Comparison of ENCODE assay signal across 20 cellular contexts in the genomic region with DNA sequence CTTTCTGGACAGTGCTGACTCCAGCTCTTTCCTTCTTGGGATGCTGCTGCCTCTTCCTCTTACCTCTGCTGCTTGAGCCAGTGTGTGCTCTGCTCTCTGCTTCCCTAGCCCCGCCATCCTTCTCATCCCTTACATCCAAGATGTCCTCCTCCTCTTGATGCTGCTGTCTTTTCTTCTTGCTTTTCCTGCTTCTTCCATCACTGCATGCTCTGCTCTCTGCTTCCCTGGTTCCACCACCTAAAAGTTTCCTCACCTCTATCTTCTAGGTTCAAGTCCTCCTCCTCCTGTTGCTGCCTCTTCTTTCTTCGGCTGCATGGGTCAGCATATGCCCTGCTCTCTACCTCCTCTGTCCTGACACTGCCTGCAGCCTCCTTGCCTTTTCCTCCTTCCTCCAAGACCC. TPM values are rescaled to one million over a fixed set of nuclear protein-coding genes. Genes with fewer than 3 reads are reported as not detected.
DNase-seq lines count a peak whose midpoint lies in the region; ATAC-seq, FAIRE-seq and TF ChIP-seq lines count a peak whose summit lies in the region.
"Had no signal": no experiment of that assay in that cellular context is flagged by ENCODE, and none has a peak within 500 bp of the region (broad histone marks: within the 10 kb centered on the region; RNA-seq: fewer than 3 reads in every experiment).

No MANE protein-coding gene starts in this region.

- no peak overlapping the region for H3K4me3 ChIP-seq in PC-3 (ENCODE audit: low read length)
- no peak overlapping the region for H3K4me3 ChIP-seq in K562
- H3K4me3 ChIP-seq in GM23248, result no peak overlapping the region
- H3K4me3 ChIP-seq: psoas muscle, vagina had no signal

- no peak overlapping the region for H3K27ac ChIP-seq in PC-3 (ENCODE audit: low read length)
- no peak overlapping the region for H3K27ac ChIP-seq in K562 (ENCODE audit: extremely low read depth, low read depth, low read length)
- H3K27ac ChIP-seq in GM23248, result no peak overlapping the region
- no peak overlapping the region for H3K27ac ChIP-seq in caudate nucleus (ENCODE audit: low read depth, low read length)
- H3K27ac ChIP-seq: psoas muscle, vagina had no signal

- TF ChIP-seq CTCF in PC-3 (conservative IDR thresholded peaks at IDR 0.05; ENCODE audit: low read depth, low read length) (no peak), K562 (IDR thresholded peaks at IDR 0.05 in 2 of 3, conservative IDR thresholded peaks at IDR 0.05 in 1 of 3; ENCODE audit: insufficient read depth in 2 of 3, low read depth in 1 of 3, low read length in 3 of 3) (no peak)

- H3K36me3 ChIP-seq in PC-3 (ENCODE audit: low read depth, low read length) (peaks cover 59% of the 10 kb centered on the region), K562 (ENCODE audit: control insufficient read depth, insufficient read depth, low read length) (peaks cover 78% of the 10 kb centered on the region), GM23248 (ENCODE audit: low read depth) (no peaks in the 10 kb centered on the region; the same call in 1 of the 2 replicates)

- H3K4me3 Mint-ChIP-seq in activated T-cell treated with anti-CD3 and anti-CD28 coated beads, Interleukin-2, amount 50 U/mL, for 72 hours, result no peak overlapping the region
- no peak overlapping the region for H3K4me3 Mint-ChIP-seq in stimulated activated effector memory CD8-positive, alpha-beta T cell treated with anti-CD3 and anti-CD28 coated beads, Interleukin-12 subunit alpha, Interleukin-12 subunit beta, amount 100 ng/mL, for 72 hours
- H3K4me3 Mint-ChIP-seq: activated CD4-positive, alpha-beta T cell treated with anti-CD3 and anti-CD28 coated beads, Interleukin-2, amount 10 ng/mL, durations not matched to agents 24 days and 14 days; stimulated activated naive CD8-positive, alpha-beta T cell treated with anti-CD3 and anti-CD28 coated beads, Interleukin-15, amount 100 ng/mL, for 72 hours had no signal

- no peak for TF ChIP-seq EP300 in K562 (IDR thresholded peaks at IDR 0.05; ENCODE audit: low read length)

- H3K9me1 ChIP-seq in K562 (ENCODE audit: control insufficient read depth, insufficient read depth, low read length), result no peaks in the 10 kb centered on the region

- no peaks in the 10 kb centered on the region for H3K27me3 Mint-ChIP-seq in activated T-cell treated with anti-CD3 and anti-CD28 coated beads, Interleukin-2, amount 50 U/mL, for 72 hours (ENCODE audit: low read depth)
- H3K27me3 Mint-ChIP-seq: activated CD4-positive, alpha-beta T cell treated with anti-CD3 and anti-CD28 coated beads, Interleukin-2, amount 10 ng/mL, durations not matched to agents 24 days and 14 days; stimulated activated naive CD8-positive, alpha-beta T cell treated with anti-CD3 and anti-CD28 coated beads, Interleukin-15, amount 100 ng/mL, for 72 hours had no signal

- no peak overlapping the region for H3K9ac ChIP-seq in PC-3 (ENCODE audit: low read length)
- H3K9ac ChIP-seq in K562 (ENCODE audit: insufficient read depth in 1 of 2, low read depth in 2 of 2, low read length in 2 of 2), result no peak overlapping the region
- H3K9ac ChIP-seq in GM23248, result no peak overlapping the region

- CTCF ChIA-PET in PC-3 (lab: Charles Lee) (no interaction called here), K562 (lab: Yijun Ruan, JAX; ENCODE audit: low intra/inter-chr PET ratio) (no interaction called here)

- no peak for TF ChIP-seq RAD21 in K562 (CRISPR knock-in tag; conservative IDR thresholded peaks at IDR 0.05 in 1 of 2, IDR thresholded peaks at IDR 0.05 in 1 of 2)

- no peaks in the 10 kb centered on the region for H3K9me3 Mint-ChIP-seq in activated T-cell treated with anti-CD3 and anti-CD28 coated beads, Interleukin-2, amount 50 U/mL, for 72 hours
- H3K9me3 Mint-ChIP-seq in stimulated activated effector memory CD8-positive, alpha-beta T cell treated with anti-CD3 and anti-CD28 coated beads, Interleukin-12 subunit alpha, Interleukin-12 subunit beta, amount 100 ng/mL, for 72 hours, result no peaks in the 10 kb centered on the region
- H3K9me3 Mint-ChIP-seq: activated CD4-positive, alpha-beta T cell treated with anti-CD3 and anti-CD28 coated beads, Interleukin-2, amount 10 ng/mL, durations not matched to agents 24 days and 14 days; stimulated activated naive CD8-positive, alpha-beta T cell treated with anti-CD3 and anti-CD28 coated beads, Interleukin-15, amount 100 ng/mL, for 72 hours had no signal

- DNase-seq in activated T-cell treated with anti-CD3 and anti-CD28 coated beads, Interleukin-2, amount 50 U/mL, for 72 hours, result no peak
- no peak for DNase-seq in activated T-cell treated with anti-CD3 and anti-CD28 coated beads for 4 hours
- no peak for DNase-seq in PC-3
- no peak for DNase-seq in K562 (ENCODE audit: extremely low read depth in 1 of 4, low spot score in 3 of 4)
- DNase-seq in stimulated activated effector memory CD8-positive, alpha-beta T cell treated with anti-CD3 and anti-CD28 coated beads, Interleukin-12 subunit alpha, Interleukin-12 subunit beta, amount 100 ng/mL, for 72 hours (ENCODE audit: low spot score in 2 of 2), result no peak
- no peak for DNase-seq in GM23248
- no peak for DNase-seq in caudate nucleus (lab: John Stamatoyannopoulos, UW)
- DNase-seq: activated CD4-positive, alpha-beta T cell treated with anti-CD3 and anti-CD28 coated beads, Interleukin-2, amount 10 ng/mL, durations not matched to agents 24 days and 14 days; COR-L47; erythroblast; NCI-H1694; psoas muscle; Right ventricle myocardium superior; stimulated activated CD4-positive, alpha-beta T cell treated with anti-CD3 and anti-CD28 coated beads, Interleukin-12 subunit alpha, Interleukin-12 subunit beta, amount 100 ng/mL, for 4 hours; stimulated activated naive CD8-positive, alpha-beta T cell treated with anti-CD3 and anti-CD28 coated beads, Interleukin-15, amount 100 ng/mL, for 72 hours had no signal

- no peak overlapping the region for H3K4me2 ChIP-seq in PC-3 (ENCODE audit: low read length)
- H3K4me2 ChIP-seq in K562 (ENCODE audit: insufficient read depth, low read length), result no peak overlapping the region
- no peak overlapping the region for H3K4me2 ChIP-seq in GM23248 (ENCODE audit: unreplicated experiment)

- no peaks in the 10 kb centered on the region for H3K27me3 ChIP-seq in PC-3 (ENCODE audit: low read length)
- H3K27me3 ChIP-seq in K562 (ENCODE audit: control insufficient read depth in 2 of 2, insufficient read depth in 2 of 2, low read length in 2 of 2), result no peaks in the 10 kb centered on the region
- H3K27me3 ChIP-seq in GM23248 (replicated peaks; ENCODE audit: insufficient read depth), result no peaks in the 10 kb centered on the region
- H3K27me3 ChIP-seq: vagina had no signal

- ATAC-seq in activated T-cell treated with anti-CD3 and anti-CD28 coated beads, Interleukin-2, amount 50 U/mL, for 72 hours (replicated peaks in 1 of 2), result no peak
- ATAC-seq in PC-3, result no peak
- no peak for ATAC-seq in K562
- ATAC-seq in stimulated activated effector memory CD8-positive, alpha-beta T cell treated with anti-CD3 and anti-CD28 coated beads, Interleukin-12 subunit alpha, Interleukin-12 subunit beta, amount 100 ng/mL, for 72 hours, result no peak
- ATAC-seq in HG02588 (IDR thresholded peaks at IDR 0.05; ENCODE audit: unreplicated experiment), result no peak
- ATAC-seq: psoas muscle; stimulated activated naive CD8-positive, alpha-beta T cell treated with anti-CD3 and anti-CD28 coated beads, Interleukin-15, amount 100 ng/mL, for 72 hours had no signal

- peaks cover 44% of the 10 kb centered on the region for H3K4me1 Mint-ChIP-seq in activated T-cell treated with anti-CD3 and anti-CD28 coated beads, Interleukin-2, amount 50 U/mL, for 72 hours (ENCODE audit: low read depth)
- peaks cover 42% of the 10 kb centered on the region for H3K4me1 Mint-ChIP-seq in stimulated activated effector memory CD8-positive, alpha-beta T cell treated with anti-CD3 and anti-CD28 coated beads, Interleukin-12 subunit alpha, Interleukin-12 subunit beta, amount 100 ng/mL, for 72 hours

- TSS peak; percentile 40 for BruUV-seq in PC-3 (replicated peaks; lab: Mats Ljungman, UMichigan)
- BruUV-seq in K562 (replicated peaks; lab: Mats Ljungman, UMichigan), result TSS peak; percentile 76

- peak overlapping the region; percentile 23 for H3K27ac Mint-ChIP-seq in activated T-cell treated with anti-CD3 and anti-CD28 coated beads, Interleukin-2, amount 50 U/mL, for 72 hours
- H3K27ac Mint-ChIP-seq in stimulated activated effector memory CD8-positive, alpha-beta T cell treated with anti-CD3 and anti-CD28 coated beads, Interleukin-12 subunit alpha, Interleukin-12 subunit beta, amount 100 ng/mL, for 72 hours, result peak overlapping the region; percentile 51
- H3K27ac Mint-ChIP-seq: activated CD4-positive, alpha-beta T cell treated with anti-CD3 and anti-CD28 coated beads, Interleukin-2, amount 10 ng/mL, durations not matched to agents 24 days and 14 days had no signal

- no peaks in the 10 kb centered on the region for H3F3A ChIP-seq in PC-3 (ENCODE audit: low read length, unreplicated experiment)
- H3F3A ChIP-seq in GM23248 (ENCODE audit: insufficient read depth), result peaks cover 19% of the 10 kb centered on the region; the same call in 1 of the 2 replicates

- no peak for FAIRE-seq in K562 (lab: Jason Lieb, UNC)

- no peak overlapping the region for H2AFZ ChIP-seq in PC-3 (ENCODE audit: low read length)
- no peak overlapping the region for H2AFZ ChIP-seq in K562 (ENCODE audit: low read depth, low read length)
- H2AFZ ChIP-seq in GM23248, result no peak overlapping the region

- peak; percentile 75 for TF ChIP-seq POLR2A in K562 (conservative IDR thresholded peaks at IDR 0.05)

- H3K9me2 ChIP-seq in PC-3 (replicated peaks; ENCODE audit: low read length) (no peaks in the 10 kb centered on the region), GM23248 (ENCODE audit: insufficient read depth) (no peaks in the 10 kb centered on the region)

- WGBS in K562 (ENCODE audit: insufficient coverage, low coverage, missing lambda C conversion rate), result 83% methylated on average over 2 of the region's 2 CpGs
- WGBS in GM23248 (ENCODE audit: low coverage in 1 of 2, low lambda C conversion rate in 2 of 2, missing lambda C conversion rate in 2 of 2), 2 experiments, result 93 to 97% methylated on average over 2 of the region's 2 CpGs

- POLR2A ChIA-PET in PC-3 (lab: Charles Lee; ENCODE audit: unreplicated experiment) (no interaction called here), K562 (lab: Yijun Ruan, JAX) (interaction anchor here (0.9 to 1.6 kb wide), 4 partner anchors 8 to 132 kb away, joined by 3 to 6 read pairs (median 4); no protein-coding TSS in a partner anchor)

- H3K79me2 ChIP-seq in PC-3 (ENCODE audit: low read length), result peaks cover 34% of the 10 kb centered on the region
- H3K79me2 ChIP-seq in K562 (ENCODE audit: control insufficient read depth, insufficient read depth, low read length), result peaks cover 46% of the 10 kb centered on the region
- peaks cover 24% of the 10 kb centered on the region for H3K79me2 ChIP-seq in GM23248 (ENCODE audit: insufficient read depth)

- peaks cover 4 to 19% of the 10 kb centered on the region in 2 donors for H3K36me3 Mint-ChIP-seq in activated T-cell treated with anti-CD3 and anti-CD28 coated beads, Interleukin-2, amount 50 U/mL, for 72 hours (ENCODE audit: insufficient read depth in 2 of 2)
- H3K36me3 Mint-ChIP-seq in stimulated activated effector memory CD8-positive, alpha-beta T cell treated with anti-CD3 and anti-CD28 coated beads, Interleukin-12 subunit alpha, Interleukin-12 subunit beta, amount 100 ng/mL, for 72 hours, result peaks cover 71% of the 10 kb centered on the region

- intact Hi-C loops in PC-3 (cut with micrococcal nuclease) (no loop called here), K562 (cut with micrococcal nuclease) (no loop called here)

- H4K20me1 ChIP-seq in PC-3 (ENCODE audit: low read length) (no peaks in the 10 kb centered on the region), K562 (replicated peaks; ENCODE audit: control insufficient read depth, insufficient read depth, low read length) (no peaks in the 10 kb centered on the region), GM23248 (ENCODE audit: insufficient read depth) (no peaks in the 10 kb centered on the region)

- in situ Hi-C loops in K562 (cut with MboI) (no loop called here), GM23248 (cut with MboI) (no loop called here)

- H3K4me1 ChIP-seq in PC-3 (ENCODE audit: insufficient read depth, low read length), result peaks cover 21% of the 10 kb centered on the region
- H3K4me1 ChIP-seq in K562 (replicated peaks in 1 of 2; ENCODE audit: control insufficient read depth in 2 of 2, insufficient read depth in 2 of 2, low read length in 2 of 2), result peaks cover 8 to 19% of the 10 kb centered on the region in 2 experiments; a peak in 4 of 5 replicates
- peaks cover 6% of the 10 kb centered on the region; the same call in 1 of the 2 replicates for H3K4me1 ChIP-seq in GM23248 (ENCODE audit: insufficient read depth)

- H3K9me3 ChIP-seq in PC-3 (ENCODE audit: low read length), result no peaks in the 10 kb centered on the region
- no peaks in the 10 kb centered on the region for H3K9me3 ChIP-seq in K562 (replicated peaks; ENCODE audit: control insufficient read depth, insufficient read depth, low read depth, low read length)
- H3K9me3 ChIP-seq in GM23248 (ENCODE audit: low read depth), result no peaks in the 10 kb centered on the region
- H3K9me3 ChIP-seq: psoas muscle, vagina had no signal

RNA-seq across cellular contexts. Expression of a gene that starts 3.4 kb away (rescaled TPM):
- total RNA-seq in activated T-cell treated with anti-CD3 and anti-CD28 coated beads, Interleukin-2, amount 50 U/mL, for 72 hours, result 10 to 100 TPM; 48.3 to 57.3 TPM
- total RNA-seq in PC-3 (2014; rRNA removed), result 237 and 261 TPM in 2 replicates
- total RNA-seq in K562 (2011; cell fraction: chromatin; rRNA removed; ENCODE audit: low replicate concordance), result 43.8 and 126 TPM in 2 replicates
- 112 and 139 TPM in 2 replicates for total RNA-seq in K562 (2011; cell fraction: nucleolus; rRNA removed)
- 102 TPM in 2 replicates for total RNA-seq in K562 (2011; cell fraction: nucleoplasm; rRNA removed)
- total RNA-seq in K562 (2014; rRNA removed), result 122 and 150 TPM in 2 replicates
- total RNA-seq in K562 (2014; rRNA removed; fragmentation: Illumina TruSeq; extraction: Trizol), result 76.6 and 99.9 TPM in 2 replicates
- total RNA-seq in K562 (2015; rRNA removed; fragmentation: Illumina TruSeq; extraction: Trizol), result 90.0 and 93.1 TPM in 2 replicates
- 112 and 113 TPM in 2 replicates for total RNA-seq in K562 (2021)
- polyA plus RNA-seq in K562 (2011; rRNA removed), result 38.4 and 66.9 TPM in 2 replicates
- polyA plus RNA-seq in K562 (2011; cell fraction: cytosol; rRNA removed), result 81.6 and 136 TPM in 2 replicates
- polyA plus RNA-seq in K562 (2011; cell fraction: nucleus; rRNA removed), result 82.3 and 92.2 TPM in 2 replicates
- polyA plus RNA-seq in K562 (2012), result 106 and 111 TPM in 2 replicates
- 136 and 137 TPM in 2 replicates for polyA plus RNA-seq in K562 (2014; fragmentation: Illumina TruSeq; extraction: Trizol)
- 10 to 100 TPM; 27.3 to 38.2 TPM for polyA plus RNA-seq in K562 (2014; fragmentation: Nextera tagmentation; extraction: Ambion mirVana)
- 77.2 and 85.8 TPM in 2 replicates for polyA plus RNA-seq in K562 (2014; rRNA removed)
- polyA minus RNA-seq in K562 (2011; rRNA and poly(A)+ RNA removed), result 31.2 and 45.6 TPM in 2 replicates
- 23.6 and 34.6 TPM in 2 replicates for polyA minus RNA-seq in K562 (2011; cell fraction: cytosol; rRNA and poly(A)+ RNA removed)
- polyA minus RNA-seq in K562 (2011; cell fraction: nucleus; rRNA and poly(A)+ RNA removed), result 40.1 and 65.3 TPM in 2 replicates
- total RNA-seq in GM23248 (2014; rRNA removed; shearing (Covaris generic)), result 51.2 and 68.7 TPM in 2 replicates
- polyA plus RNA-seq in GM23248 (2016; fragmentation: Nextera tagmentation; extraction: Ambion mirVana), result 86.2 and 87.4 TPM in 2 replicates

RNA-seq across cellular contexts. Expression of a gene that starts 6.3 kb away (rescaled TPM):
- 10 to 100 TPM; 25.6 to 31.6 TPM for total RNA-seq in activated T-cell treated with anti-CD3 and anti-CD28 coated beads, Interleukin-2, amount 50 U/mL, for 72 hours
- 37.3 and 73.7 TPM in 2 replicates for total RNA-seq in PC-3 (2014; rRNA removed)
- 75.8 and 111 TPM in 2 replicates for total RNA-seq in K562 (2011; cell fraction: chromatin; rRNA removed; ENCODE audit: low replicate concordance)
- total RNA-seq in K562 (2011; cell fraction: nucleolus; rRNA removed), result 69.5 and 70.0 TPM in 2 replicates
- 69.2 and 102 TPM in 2 replicates for total RNA-seq in K562 (2011; cell fraction: nucleoplasm; rRNA removed)
- total RNA-seq in K562 (2014; rRNA removed), result 43.7 and 47.5 TPM in 2 replicates
- total RNA-seq in K562 (2014; rRNA removed; fragmentation: Illumina TruSeq; extraction: Trizol), result 73.1 and 76.5 TPM in 2 replicates
- 75.8 and 79.5 TPM in 2 replicates for total RNA-seq in K562 (2015; rRNA removed; fragmentation: Illumina TruSeq; extraction: Trizol)
- 45.8 and 51.4 TPM in 2 replicates for total RNA-seq in K562 (2021)
- polyA plus RNA-seq in K562 (2011; rRNA removed), result 51.5 and 57.9 TPM in 2 replicates
- 29.4 and 32.0 TPM in 2 replicates for polyA plus RNA-seq in K562 (2011; cell fraction: cytosol; rRNA removed)
- polyA plus RNA-seq in K562 (2011; cell fraction: nucleus; rRNA removed), result 51.1 and 51.7 TPM in 2 replicates
- polyA plus RNA-seq in K562 (2012), result 27.1 and 86.2 TPM in 2 replicates
- 94.7 and 105 TPM in 2 replicates for polyA plus RNA-seq in K562 (2014; fragmentation: Illumina TruSeq; extraction: Trizol)
- polyA plus RNA-seq in K562 (2014; fragmentation: Nextera tagmentation; extraction: Ambion mirVana), result 10 to 100 TPM; 82.1 to 90.8 TPM
- 53.9 and 59.3 TPM in 2 replicates for polyA plus RNA-seq in K562 (2014; rRNA removed)
- 72.9 and 74.3 TPM in 2 replicates for polyA minus RNA-seq in K562 (2011; rRNA and poly(A)+ RNA removed)
- polyA minus RNA-seq in K562 (2011; cell fraction: cytosol; rRNA and poly(A)+ RNA removed), result 17.4 and 29.2 TPM in 2 replicates
- 49.8 and 60.9 TPM in 2 replicates for polyA minus RNA-seq in K562 (2011; cell fraction: nucleus; rRNA and poly(A)+ RNA removed)
- 9.5 and 12.5 TPM in 2 replicates for total RNA-seq in GM23248 (2014; rRNA removed; shearing (Covaris generic))
- polyA plus RNA-seq in GM23248 (2016; fragmentation: Nextera tagmentation; extraction: Ambion mirVana), result 43.0 and 46.6 TPM in 2 replicates

RNA-seq across cellular contexts. Expression of a gene that starts 15.5 kb away (rescaled TPM):
- total RNA-seq in activated T-cell treated with anti-CD3 and anti-CD28 coated beads, Interleukin-2, amount 50 U/mL, for 72 hours, result 10 to 100 TPM; 14.7 to 17.4 TPM
- total RNA-seq in PC-3 (2014; rRNA removed) (not detected in 2 replicates), K562 (2014; rRNA removed) (not detected in 2 replicates), K562 (2014; rRNA removed; fragmentation: Illumina TruSeq; extraction: Trizol) (not detected in 2 replicates), K562 (2015; rRNA removed; fragmentation: Illumina TruSeq; extraction: Trizol) (not detected in 2 replicates), K562 (2021) (not detected in 2 replicates)
- not detected in 2 replicates for total RNA-seq in K562 (2011; cell fraction: chromatin; rRNA removed; ENCODE audit: low replicate concordance)
- not detected in 2 replicates for total RNA-seq in K562 (2011; cell fraction: nucleolus; rRNA removed)
- total RNA-seq in K562 (2011; cell fraction: nucleoplasm; rRNA removed), result not detected in 2 replicates
- polyA plus RNA-seq in K562 (2011; rRNA removed) (not detected in 2 replicates), K562 (2014; fragmentation: Illumina TruSeq; extraction: Trizol) (not detected in 2 replicates), K562 (2014; fragmentation: Nextera tagmentation; extraction: Ambion mirVana) (not detected), K562 (2014; rRNA removed) (not detected in 2 replicates), GM23248 (2016; fragmentation: Nextera tagmentation; extraction: Ambion mirVana) (not detected in 2 replicates)
- polyA plus RNA-seq in K562 (2011; cell fraction: cytosol; rRNA removed), result not detected in 2 replicates
- not detected in 2 replicates for polyA plus RNA-seq in K562 (2011; cell fraction: nucleus; rRNA removed)
- polyA plus RNA-seq in K562 (2012), result not detected in 2 replicates
- polyA minus RNA-seq in K562 (2011; rRNA and poly(A)+ RNA removed), result not detected in 2 replicates
- polyA minus RNA-seq in K562 (2011; cell fraction: cytosol; rRNA and poly(A)+ RNA removed), result not detected in 2 replicates
- not detected in 2 replicates for polyA minus RNA-seq in K562 (2011; cell fraction: nucleus; rRNA and poly(A)+ RNA removed)
- total RNA-seq in GM23248 (2014; rRNA removed; shearing (Covaris generic)), result not detected in 2 replicates
- total RNA-seq: glomerular endothelial cell, Right ventricle myocardium superior, vagina had no signal
- polyA plus RNA-seq: AG04450 had no signal

RNA-seq across cellular contexts. Expression of a gene that starts 22.7 kb away (rescaled TPM):
- 10 to 100 TPM; 13.6 to 22.5 TPM for total RNA-seq in activated T-cell treated with anti-CD3 and anti-CD28 coated beads, Interleukin-2, amount 50 U/mL, for 72 hours
- total RNA-seq in PC-3 (2014; rRNA removed), result 54.3 and 77.3 TPM in 2 replicates
- total RNA-seq in K562 (2011; cell fraction: chromatin; rRNA removed; ENCODE audit: low replicate concordance), result 82.6 and 114 TPM in 2 replicates
- total RNA-seq in K562 (2011; cell fraction: nucleolus; rRNA removed), result 58.8 and 62.5 TPM in 2 replicates
- total RNA-seq in K562 (2011; cell fraction: nucleoplasm; rRNA removed), result 60.2 and 63.7 TPM in 2 replicates
- total RNA-seq in K562 (2014; rRNA removed), result 10.5 and 14.4 TPM in 2 replicates
- total RNA-seq in K562 (2014; rRNA removed; fragmentation: Illumina TruSeq; extraction: Trizol), result 6.4 and 8.4 TPM in 2 replicates
- 9.2 and 10.8 TPM in 2 replicates for total RNA-seq in K562 (2015; rRNA removed; fragmentation: Illumina TruSeq; extraction: Trizol)
- total RNA-seq in K562 (2021), result 14.1 and 16.6 TPM in 2 replicates
- 14.1 and 32.1 TPM in 2 replicates for polyA plus RNA-seq in K562 (2011; rRNA removed)
- polyA plus RNA-seq in K562 (2011; cell fraction: cytosol; rRNA removed), result 9.2 and 12.7 TPM in 2 replicates
- polyA plus RNA-seq in K562 (2011; cell fraction: nucleus; rRNA removed), result 162 and 212 TPM in 2 replicates
- polyA plus RNA-seq in K562 (2012), result 12.9 and 29.3 TPM in 2 replicates
- polyA plus RNA-seq in K562 (2014; fragmentation: Illumina TruSeq; extraction: Trizol), result 11.0 and 11.9 TPM in 2 replicates
- 1 to 10 TPM; 1.4 TPM for polyA plus RNA-seq in K562 (2014; fragmentation: Nextera tagmentation; extraction: Ambion mirVana)
- 10.5 and 16.5 TPM in 2 replicates for polyA plus RNA-seq in K562 (2014; rRNA removed)
- polyA minus RNA-seq in K562 (2011; rRNA and poly(A)+ RNA removed), result 16.0 and 26.5 TPM in 2 replicates
- polyA minus RNA-seq in K562 (2011; cell fraction: cytosol; rRNA and poly(A)+ RNA removed), result 7.9 and 16.4 TPM in 2 replicates
- polyA minus RNA-seq in K562 (2011; cell fraction: nucleus; rRNA and poly(A)+ RNA removed), result 23.0 and 48.5 TPM in 2 replicates
- total RNA-seq in GM23248 (2014; rRNA removed; shearing (Covaris generic)), result 12.5 and 14.7 TPM in 2 replicates
- polyA plus RNA-seq in GM23248 (2016; fragmentation: Nextera tagmentation; extraction: Ambion mirVana), result 5.5 and 5.6 TPM in 2 replicates

RNA-seq across cellular contexts. Expression of a gene that starts 24.2 kb away (rescaled TPM):
- total RNA-seq in activated T-cell treated with anti-CD3 and anti-CD28 coated beads, Interleukin-2, amount 50 U/mL, for 72 hours, result under 1 TPM; 0.22 to 1.00 TPM
- total RNA-seq in PC-3 (2014; rRNA removed), result 1.1 TPM in 1 of 2 replicates, not detected in the other
- total RNA-seq in K562 (2011; cell fraction: chromatin; rRNA removed; ENCODE audit: low replicate concordance), result 1.4 TPM in 1 of 2 replicates, not detected in the other
- total RNA-seq in K562 (2011; cell fraction: nucleolus; rRNA removed), result 3.0 TPM in 2 replicates
- 0.53 and 0.88 TPM in 2 replicates for total RNA-seq in K562 (2011; cell fraction: nucleoplasm; rRNA removed)
- 3.1 and 3.8 TPM in 2 replicates for total RNA-seq in K562 (2014; rRNA removed)
- total RNA-seq in K562 (2014; rRNA removed; fragmentation: Illumina TruSeq; extraction: Trizol), result not detected in 2 replicates
- 0.14 and 0.19 TPM in 2 replicates for total RNA-seq in K562 (2015; rRNA removed; fragmentation: Illumina TruSeq; extraction: Trizol)
- total RNA-seq in K562 (2021), result 3.6 and 5.2 TPM in 2 replicates
- polyA plus RNA-seq in K562 (2011; rRNA removed), result 0.39 and 0.76 TPM in 2 replicates
- 1.3 and 4.1 TPM in 2 replicates for polyA plus RNA-seq in K562 (2011; cell fraction: cytosol; rRNA removed)
- 6.5 and 10.9 TPM in 2 replicates for polyA plus RNA-seq in K562 (2011; cell fraction: nucleus; rRNA removed)
- 0.95 and 3.3 TPM in 2 replicates for polyA plus RNA-seq in K562 (2012)
- polyA plus RNA-seq in K562 (2014; fragmentation: Illumina TruSeq; extraction: Trizol), result 0.17 TPM in 1 of 2 replicates, not detected in the other
- not detected for polyA plus RNA-seq in K562 (2014; fragmentation: Nextera tagmentation; extraction: Ambion mirVana)
- 4.4 and 4.5 TPM in 2 replicates for polyA plus RNA-seq in K562 (2014; rRNA removed)
- polyA minus RNA-seq in K562 (2011; rRNA and poly(A)+ RNA removed), result 0.35 TPM in 1 of 2 replicates, not detected in the other
- not detected in 2 replicates for polyA minus RNA-seq in K562 (2011; cell fraction: cytosol; rRNA and poly(A)+ RNA removed)
- 3.1 and 3.8 TPM in 2 replicates for polyA minus RNA-seq in K562 (2011; cell fraction: nucleus; rRNA and poly(A)+ RNA removed)
- not detected in 2 replicates for total RNA-seq in GM23248 (2014; rRNA removed; shearing (Covaris generic))
- not detected in 2 replicates for polyA plus RNA-seq in GM23248 (2016; fragmentation: Nextera tagmentation; extraction: Ambion mirVana)
- total RNA-seq: activated CD4-positive, alpha-beta T cell treated with anti-CD3 and anti-CD28 coated beads, Interleukin-2, amount 10 ng/mL, durations not matched to agents 24 days and 14 days; glomerular endothelial cell; myocyte; vagina had no signal
- polyA plus RNA-seq: AG04450 had no signal

Comparison
In these comparisons a context has a peak if more than half of its experiments do, and no peak if none do; other contexts are left out.
1. RNA of a gene that starts 15.5 kb away (total RNA-seq): 14.7 to 17.4 TPM in activated T-cell treated with anti-CD3 and anti-CD28 coated beads, Interleukin-2, amount 50 U/mL, for 72 hours; not detected in PC-3, not detected in K562 and not detected in GM23248; every median in the first group is over 10 times any median in the second.